ENCODE assay signal across 1 cellular context in the genomic region with DNA sequence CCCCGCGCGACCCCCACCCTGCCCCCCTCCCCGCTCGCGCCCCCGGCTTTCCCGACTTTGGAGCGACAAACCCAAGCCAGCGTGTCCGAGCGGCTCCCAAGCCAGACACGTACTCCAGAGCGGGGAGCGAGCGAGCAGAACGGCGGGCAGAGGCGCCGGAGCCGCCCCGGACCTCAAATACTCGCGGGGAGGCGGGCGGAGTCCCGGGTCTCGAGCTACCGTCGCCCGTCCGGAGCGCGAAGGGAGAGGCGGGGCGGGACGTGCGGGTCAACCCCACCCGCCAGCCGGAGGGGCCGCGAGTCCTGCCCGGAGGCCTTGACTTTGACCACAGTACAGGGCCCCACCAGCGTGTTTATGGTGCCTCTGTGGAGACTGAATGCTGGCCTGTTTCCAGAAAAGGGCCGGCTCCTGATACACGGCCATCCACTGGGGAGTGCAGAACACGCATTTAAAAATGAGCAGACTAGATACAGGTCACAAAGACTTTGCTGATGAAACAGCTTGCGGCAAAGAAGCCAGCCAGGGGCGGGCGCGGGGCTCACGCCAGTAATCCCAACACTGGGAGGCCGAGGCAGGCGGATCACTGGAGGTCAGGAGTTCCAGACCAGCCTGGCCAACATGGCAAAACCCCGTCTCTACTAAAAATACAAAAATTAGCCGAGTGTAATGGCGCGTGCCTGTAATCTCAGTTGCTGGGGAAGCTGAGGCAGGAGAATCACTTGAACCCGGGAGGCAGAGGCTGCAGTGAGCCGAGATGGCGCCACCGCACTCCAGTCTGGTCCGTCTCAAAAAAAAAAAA.
A peak's percentile ranks its signal among the peaks of the same experiment; 100 is the strongest.
TF ChIP-seq lines count a peak whose summit lies in the region.

A gene (minus strand): TSS at position 148 of the 799 bp plus-strand sequence. CDS start 12,235 bp downstream, outside the sequence.

TF ChIP-seq in HepG2, 621 proteins besides CTCF, POLR2A, EP300 and RAD21 (continued from another document and continues in another):
- TF ChIP-seq, protein P1, sequence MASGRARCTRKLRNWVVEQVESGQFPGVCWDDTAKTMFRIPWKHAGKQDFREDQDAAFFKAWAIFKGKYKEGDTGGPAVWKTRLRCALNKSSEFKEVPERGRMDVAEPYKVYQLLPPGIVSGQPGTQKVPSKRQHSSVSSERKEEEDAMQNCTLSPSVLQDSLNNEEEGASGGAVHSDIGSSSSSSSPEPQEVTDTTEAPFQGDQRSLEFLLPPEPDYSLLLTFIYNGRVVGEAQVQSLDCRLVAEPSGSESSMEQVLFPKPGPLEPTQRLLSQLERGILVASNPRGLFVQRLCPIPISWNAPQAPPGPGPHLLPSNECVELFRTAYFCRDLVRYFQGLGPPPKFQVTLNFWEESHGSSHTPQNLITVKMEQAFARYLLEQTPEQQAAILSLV (CRISPR knock-in tag; IDR thresholded peaks at IDR 0.05; ENCODE audit: borderline replicate concordance), result peak; percentile 93; the same call in 1 of the 2 replicates
- peak; percentile 78 for TF ChIP-seq HES4 (CRISPR knock-in tag; IDR thresholded peaks at IDR 0.05; ENCODE audit: borderline replicate concordance)
- peak; percentile 30; the same call in 1 of the 2 replicates for TF ChIP-seq ZNF644 (CRISPR knock-in tag; IDR thresholded peaks at IDR 0.05; ENCODE audit: low read depth)
- 0 out of 2 replicates have a peak, but pooled peaks have one; percentile 17 for TF ChIP-seq HNRNPL (IDR thresholded peaks at IDR 0.05; ENCODE audit: low read depth, low read length)
- TF ChIP-seq ZNF792 (CRISPR knock-in tag; IDR thresholded peaks at IDR 0.05), result 0 out of 2 replicates have a peak, but pooled peaks have one; percentile 56
- TF ChIP-seq, protein P2, sequence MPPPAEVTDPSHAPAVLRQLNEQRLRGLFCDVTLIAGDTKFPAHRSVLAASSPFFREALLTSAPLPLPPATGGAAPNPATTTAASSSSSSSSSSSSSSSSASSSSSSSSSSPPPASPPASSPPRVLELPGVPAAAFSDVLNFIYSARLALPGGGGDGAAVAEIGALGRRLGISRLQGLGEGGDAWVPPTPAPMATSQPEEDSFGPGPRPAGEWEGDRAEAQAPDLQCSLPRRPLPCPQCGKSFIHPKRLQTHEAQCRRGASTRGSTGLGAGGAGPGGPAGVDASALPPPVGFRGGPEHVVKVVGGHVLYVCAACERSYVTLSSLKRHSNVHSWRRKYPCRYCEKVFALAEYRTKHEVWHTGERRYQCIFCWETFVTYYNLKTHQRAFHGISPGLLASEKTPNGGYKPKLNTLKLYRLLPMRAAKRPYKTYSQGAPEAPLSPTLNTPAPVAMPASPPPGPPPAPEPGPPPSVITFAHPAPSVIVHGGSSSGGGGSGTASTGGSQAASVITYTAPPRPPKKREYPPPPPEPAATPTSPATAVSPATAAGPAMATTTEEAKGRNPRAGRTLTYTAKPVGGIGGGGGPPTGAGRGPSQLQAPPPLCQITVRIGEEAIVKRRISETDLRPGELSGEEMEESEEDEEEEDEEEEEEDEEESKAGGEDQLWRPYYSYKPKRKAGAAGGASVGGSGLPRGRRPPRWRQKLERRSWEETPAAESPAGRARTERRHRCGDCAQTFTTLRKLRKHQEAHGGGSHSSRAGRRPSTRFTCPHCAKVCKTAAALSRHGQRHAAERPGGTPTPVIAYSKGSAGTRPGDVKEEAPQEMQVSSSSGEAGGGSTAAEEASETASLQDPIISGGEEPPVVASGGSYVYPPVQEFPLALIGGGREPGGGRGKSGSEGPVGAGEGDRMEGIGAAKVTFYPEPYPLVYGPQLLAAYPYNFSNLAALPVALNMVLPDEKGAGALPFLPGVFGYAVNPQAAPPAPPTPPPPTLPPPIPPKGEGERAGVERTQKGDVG (CRISPR knock-in tag; IDR thresholded peaks at IDR 0.05; ENCODE audit: borderline replicate concordance), result peak; percentile 73; the same call in 1 of the 2 replicates
- TF ChIP-seq ARNT (IDR thresholded peaks at IDR 0.05), result no peak
- no peak for TF ChIP-seq SNAI1 (CRISPR knock-in tag; IDR thresholded peaks at IDR 0.05; ENCODE audit: borderline replicate concordance)
- TF ChIP-seq, protein P3, sequence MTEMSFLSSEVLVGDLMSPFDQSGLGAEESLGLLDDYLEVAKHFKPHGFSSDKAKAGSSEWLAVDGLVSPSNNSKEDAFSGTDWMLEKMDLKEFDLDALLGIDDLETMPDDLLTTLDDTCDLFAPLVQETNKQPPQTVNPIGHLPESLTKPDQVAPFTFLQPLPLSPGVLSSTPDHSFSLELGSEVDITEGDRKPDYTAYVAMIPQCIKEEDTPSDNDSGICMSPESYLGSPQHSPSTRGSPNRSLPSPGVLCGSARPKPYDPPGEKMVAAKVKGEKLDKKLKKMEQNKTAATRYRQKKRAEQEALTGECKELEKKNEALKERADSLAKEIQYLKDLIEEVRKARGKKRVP (CRISPR knock-in tag; IDR thresholded peaks at IDR 0.05), result peak in 1 of 2 experiments; percentile 85; a peak in 2 of 4 replicates
- no peak for TF ChIP-seq HDAC6 (IDR thresholded peaks at IDR 0.05; ENCODE audit: low read depth, low read length)
- TF ChIP-seq, protein P4, sequence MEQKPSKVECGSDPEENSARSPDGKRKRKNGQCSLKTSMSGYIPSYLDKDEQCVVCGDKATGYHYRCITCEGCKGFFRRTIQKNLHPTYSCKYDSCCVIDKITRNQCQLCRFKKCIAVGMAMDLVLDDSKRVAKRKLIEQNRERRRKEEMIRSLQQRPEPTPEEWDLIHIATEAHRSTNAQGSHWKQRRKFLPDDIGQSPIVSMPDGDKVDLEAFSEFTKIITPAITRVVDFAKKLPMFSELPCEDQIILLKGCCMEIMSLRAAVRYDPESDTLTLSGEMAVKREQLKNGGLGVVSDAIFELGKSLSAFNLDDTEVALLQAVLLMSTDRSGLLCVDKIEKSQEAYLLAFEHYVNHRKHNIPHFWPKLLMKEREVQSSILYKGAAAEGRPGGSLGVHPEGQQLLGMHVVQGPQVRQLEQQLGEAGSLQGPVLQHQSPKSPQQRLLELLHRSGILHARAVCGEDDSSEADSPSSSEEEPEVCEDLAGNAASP (CRISPR knock-in tag; IDR thresholded peaks at IDR 0.05; ENCODE audit: borderline replicate concordance), result peak; percentile 82; the same call in 1 of the 2 replicates
- TF ChIP-seq CHCHD3 (CRISPR knock-in tag; IDR thresholded peaks at IDR 0.05), result 0 out of 2 replicates have a peak, but pooled peaks have one; percentile 80
- TF ChIP-seq, protein P5, sequence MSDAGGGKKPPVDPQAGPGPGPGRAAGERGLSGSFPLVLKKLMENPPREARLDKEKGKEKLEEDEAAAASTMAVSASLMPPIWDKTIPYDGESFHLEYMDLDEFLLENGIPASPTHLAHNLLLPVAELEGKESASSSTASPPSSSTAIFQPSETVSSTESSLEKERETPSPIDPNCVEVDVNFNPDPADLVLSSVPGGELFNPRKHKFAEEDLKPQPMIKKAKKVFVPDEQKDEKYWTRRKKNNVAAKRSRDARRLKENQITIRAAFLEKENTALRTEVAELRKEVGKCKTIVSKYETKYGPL (CRISPR knock-in tag; IDR thresholded peaks at IDR 0.05), result peak; percentile 46; the same call in 1 of the 2 replicates
- TF ChIP-seq ZNF557 (CRISPR knock-in tag; IDR thresholded peaks at IDR 0.05), result no peak
- TF ChIP-seq, protein P6, sequence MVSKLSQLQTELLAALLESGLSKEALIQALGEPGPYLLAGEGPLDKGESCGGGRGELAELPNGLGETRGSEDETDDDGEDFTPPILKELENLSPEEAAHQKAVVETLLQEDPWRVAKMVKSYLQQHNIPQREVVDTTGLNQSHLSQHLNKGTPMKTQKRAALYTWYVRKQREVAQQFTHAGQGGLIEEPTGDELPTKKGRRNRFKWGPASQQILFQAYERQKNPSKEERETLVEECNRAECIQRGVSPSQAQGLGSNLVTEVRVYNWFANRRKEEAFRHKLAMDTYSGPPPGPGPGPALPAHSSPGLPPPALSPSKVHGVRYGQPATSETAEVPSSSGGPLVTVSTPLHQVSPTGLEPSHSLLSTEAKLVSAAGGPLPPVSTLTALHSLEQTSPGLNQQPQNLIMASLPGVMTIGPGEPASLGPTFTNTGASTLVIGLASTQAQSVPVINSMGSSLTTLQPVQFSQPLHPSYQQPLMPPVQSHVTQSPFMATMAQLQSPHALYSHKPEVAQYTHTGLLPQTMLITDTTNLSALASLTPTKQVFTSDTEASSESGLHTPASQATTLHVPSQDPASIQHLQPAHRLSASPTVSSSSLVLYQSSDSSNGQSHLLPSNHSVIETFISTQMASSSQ (IDR thresholded peaks at IDR 0.05; ENCODE audit: low read depth), result 0 out of 2 replicates have a peak, but pooled peaks have one; percentile 19
- TF ChIP-seq, protein P6 (CRISPR knock-in tag; IDR thresholded peaks at IDR 0.05; ENCODE audit: borderline replicate concordance), result peak; percentile 66; the same call in 1 of the 2 replicates
- TF ChIP-seq ZBTB20 (CRISPR knock-in tag; IDR thresholded peaks at IDR 0.05; ENCODE audit: borderline replicate concordance, low read depth), result no peak
- no peak for TF ChIP-seq FOSL1 (CRISPR knock-in tag; IDR thresholded peaks at IDR 0.05; ENCODE audit: borderline replicate concordance)
- TF ChIP-seq CREM (IDR thresholded peaks at IDR 0.05), result peak; percentile 35; the same call in 1 of the 2 replicates
- 0 out of 2 replicates have a peak, but pooled peaks have one; percentile 8 for TF ChIP-seq CREM (CRISPR knock-in tag; IDR thresholded peaks at IDR 0.05)
- TF ChIP-seq REXO4 (CRISPR knock-in tag; IDR thresholded peaks at IDR 0.05; ENCODE audit: borderline replicate concordance), result no peak
- TF ChIP-seq ZNF619 (CRISPR knock-in tag; IDR thresholded peaks at IDR 0.05), result no peak
- TF ChIP-seq, protein P7, sequence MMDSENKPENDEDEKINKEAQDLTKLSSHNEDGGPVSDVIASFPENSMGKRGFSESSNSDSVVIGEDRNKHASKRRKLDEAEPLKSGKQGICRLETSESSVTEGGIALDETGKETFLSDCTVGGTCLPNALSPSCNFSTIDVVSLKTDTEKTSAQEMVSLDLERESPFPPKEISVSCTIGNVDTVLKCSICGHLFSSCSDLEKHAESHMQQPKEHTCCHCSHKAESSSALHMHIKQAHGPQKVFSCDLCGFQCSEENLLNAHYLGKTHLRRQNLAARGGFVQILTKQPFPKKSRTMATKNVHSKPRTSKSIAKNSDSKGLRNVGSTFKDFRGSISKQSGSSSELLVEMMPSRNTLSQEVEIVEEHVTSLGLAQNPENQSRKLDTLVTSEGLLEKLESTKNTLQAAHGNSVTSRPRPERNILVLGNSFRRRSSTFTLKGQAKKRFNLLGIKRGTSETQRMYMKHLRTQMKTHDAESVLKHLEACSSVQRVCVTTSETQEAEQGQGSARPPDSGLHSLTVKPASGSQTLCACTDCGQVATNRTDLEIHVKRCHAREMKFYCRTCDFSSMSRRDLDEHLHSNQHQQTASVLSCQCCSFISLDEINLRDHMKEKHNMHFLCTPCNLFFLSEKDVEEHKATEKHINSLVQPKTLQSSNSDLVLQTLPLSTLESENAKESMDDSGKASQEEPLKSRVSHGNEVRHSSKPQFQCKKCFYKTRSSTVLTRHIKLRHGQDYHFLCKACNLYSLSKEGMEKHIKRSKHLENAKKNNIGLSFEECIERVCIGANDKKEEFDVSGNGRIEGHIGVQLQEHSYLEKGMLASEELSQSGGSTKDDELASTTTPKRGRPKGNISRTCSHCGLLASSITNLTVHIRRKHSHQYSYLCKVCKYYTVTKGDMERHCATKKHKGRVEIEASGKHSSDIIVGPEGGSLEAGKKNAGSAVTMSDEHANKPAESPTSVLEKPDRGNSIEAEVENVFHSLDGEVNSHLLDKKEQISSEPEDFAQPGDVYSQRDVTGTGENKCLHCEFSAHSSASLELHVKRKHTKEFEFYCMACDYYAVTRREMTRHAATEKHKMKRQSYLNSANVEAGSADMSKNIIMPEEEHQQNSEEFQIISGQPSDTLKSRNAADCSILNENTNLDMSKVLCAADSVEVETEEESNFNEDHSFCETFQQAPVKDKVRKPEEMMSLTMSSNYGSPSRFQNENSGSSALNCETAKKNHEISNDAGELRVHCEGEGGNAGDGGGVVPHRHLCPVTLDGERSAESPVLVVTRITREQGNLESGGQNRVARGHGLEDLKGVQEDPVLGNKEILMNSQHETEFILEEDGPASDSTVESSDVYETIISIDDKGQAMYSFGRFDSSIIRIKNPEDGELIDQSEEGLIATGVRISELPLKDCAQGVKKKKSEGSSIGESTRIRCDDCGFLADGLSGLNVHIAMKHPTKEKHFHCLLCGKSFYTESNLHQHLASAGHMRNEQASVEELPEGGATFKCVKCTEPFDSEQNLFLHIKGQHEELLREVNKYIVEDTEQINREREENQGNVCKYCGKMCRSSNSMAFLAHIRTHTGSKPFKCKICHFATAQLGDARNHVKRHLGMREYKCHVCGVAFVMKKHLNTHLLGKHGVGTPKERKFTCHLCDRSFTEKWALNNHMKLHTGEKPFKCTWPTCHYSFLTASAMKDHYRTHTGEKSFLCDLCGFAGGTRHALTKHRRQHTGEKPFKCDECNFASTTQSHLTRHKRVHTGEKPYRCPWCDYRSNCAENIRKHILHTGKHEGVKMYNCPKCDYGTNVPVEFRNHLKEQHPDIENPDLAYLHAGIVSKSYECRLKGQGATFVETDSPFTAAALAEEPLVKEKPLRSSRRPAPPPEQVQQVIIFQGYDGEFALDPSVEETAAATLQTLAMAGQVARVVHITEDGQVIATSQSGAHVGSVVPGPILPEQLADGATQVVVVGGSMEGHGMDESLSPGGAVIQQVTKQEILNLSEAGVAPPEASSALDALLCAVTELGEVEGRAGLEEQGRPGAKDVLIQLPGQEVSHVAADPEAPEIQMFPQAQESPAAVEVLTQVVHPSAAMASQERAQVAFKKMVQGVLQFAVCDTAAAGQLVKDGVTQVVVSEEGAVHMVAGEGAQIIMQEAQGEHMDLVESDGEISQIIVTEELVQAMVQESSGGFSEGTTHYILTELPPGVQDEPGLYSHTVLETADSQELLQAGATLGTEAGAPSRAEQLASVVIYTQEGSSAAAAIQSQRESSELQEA (CRISPR knock-in tag; IDR thresholded peaks at IDR 0.05; ENCODE audit: not compliant biosample characterization), result no peak
- TF ChIP-seq, protein P8, sequence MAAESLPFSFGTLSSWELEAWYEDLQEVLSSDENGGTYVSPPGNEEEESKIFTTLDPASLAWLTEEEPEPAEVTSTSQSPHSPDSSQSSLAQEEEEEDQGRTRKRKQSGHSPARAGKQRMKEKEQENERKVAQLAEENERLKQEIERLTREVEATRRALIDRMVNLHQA (CRISPR knock-in tag; IDR thresholded peaks at IDR 0.05), result no peak
- peak; percentile 62; the same call in 1 of the 2 replicates for TF ChIP-seq ZNF816 (CRISPR knock-in tag; IDR thresholded peaks at IDR 0.05; ENCODE audit: borderline replicate concordance)
